Comparison of ENCODE assay signal across 8 cellular contexts in the genomic region with DNA sequence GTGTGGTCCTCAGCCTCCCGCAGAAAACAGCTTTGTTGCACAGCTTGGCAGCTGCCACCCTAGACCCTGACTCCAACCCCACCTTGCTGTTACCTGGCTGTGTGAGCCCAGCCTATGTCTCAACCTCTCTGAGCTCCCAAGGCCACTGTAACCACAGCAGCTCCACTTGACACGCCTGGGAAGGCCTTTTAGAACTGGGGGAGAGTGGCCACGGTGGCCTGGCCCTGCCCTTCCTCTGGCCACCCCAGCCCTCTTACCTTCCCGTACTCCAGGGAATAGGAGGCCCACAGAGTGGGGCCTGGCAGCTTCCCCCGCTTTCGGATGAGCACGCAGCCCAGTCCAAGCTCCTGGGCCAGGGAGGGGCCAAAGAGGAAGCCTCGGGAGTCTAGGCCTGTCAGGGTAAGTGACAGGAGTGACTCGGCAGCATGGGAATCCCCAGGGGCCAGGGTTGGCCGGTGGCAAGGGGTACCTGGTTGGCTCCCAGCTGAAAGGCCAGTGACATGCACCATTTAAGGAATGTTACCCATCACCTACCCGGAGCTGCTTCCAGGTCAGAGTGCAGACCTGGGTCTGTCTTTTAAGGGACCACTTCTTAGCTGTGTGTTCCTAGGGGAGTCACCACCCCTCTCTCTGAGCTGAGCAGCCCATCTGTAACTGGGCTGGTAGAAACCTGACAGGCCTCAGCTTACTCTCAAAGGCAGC.
DNase-seq lines count a peak whose midpoint lies in the region; ATAC-seq and TF ChIP-seq lines count a peak whose summit lies in the region.

No MANE protein-coding gene starts in this region.

- peaks cover 47% of the 10 kb centered on the region for H3K36me3 ChIP-seq in iPS-18a (ENCODE audit: control insufficient read depth, low read depth, low read length)

- H3K27me3 ChIP-seq in HL-60 (ENCODE audit: insufficient read depth, poor library complexity, severe bottlenecking): no peaks in the 10 kb centered on the region
- H3K27me3 ChIP-seq in iPS-18a (ENCODE audit: control insufficient read depth, insufficient read depth, low read length): no peaks in the 10 kb centered on the region

- H3K9ac ChIP-seq in iPS-18a (ENCODE audit: low read length): peak overlapping the region; percentile 93

- H3K4me1 ChIP-seq in iPS-18a (ENCODE audit: control insufficient read depth, low read depth, low read length): peaks cover 7% of the 10 kb centered on the region

- ATAC-seq in stimulated activated naive CD8-positive, alpha-beta T cell treated with anti-CD3 and anti-CD28 coated beads, Interleukin-15, Interleukin-2, amounts not matched to agents 100 U/mL and 50 U/mL, for 24 hours: peak; percentile 21
- no peak for ATAC-seq in HG02852 (IDR thresholded peaks at IDR 0.05; ENCODE audit: unreplicated experiment)

- DNase-seq in AML-193 (lab: John Stamatoyannopoulos, UW) (peak; percentile 35 to 45), HL-60 (ENCODE audit: low read depth in 1 of 2, low spot score in 1 of 2) (peak in 1 of 2 experiments; percentile 68), COLO829 (ENCODE audit: low spot score) (no peak), kidney glomerular epithelial cell (lab: John Stamatoyannopoulos, UW) (no peak)
- peak; percentile 74 to 79 for DNase-seq in activated T-cell treated with anti-CD3 and anti-CD28 coated beads, Interleukin-2, amount 50 U/mL, for 48 hours
- peak; percentile 70 for DNase-seq in stimulated activated naive CD8-positive, alpha-beta T cell treated with anti-CD3 and anti-CD28 coated beads, Interleukin-15, Interleukin-2, amounts not matched to agents 100 U/mL and 50 U/mL, for 24 hours

- H3K9me3 ChIP-seq in iPS-18a (ENCODE audit: control insufficient read depth, low read depth, low read length): no peaks in the 10 kb centered on the region

- H3K27ac ChIP-seq in HL-60 (replicated peaks) (peak overlapping the region; percentile 93), iPS-18a (ENCODE audit: low read length) (no peak overlapping the region)

- no peak for TF ChIP-seq CTCF in HL-60 (IDR thresholded peaks at IDR 0.05; ENCODE audit: insufficient read depth, low read length)

- peak overlapping the region; percentile 63 for H3K4me3 ChIP-seq in HL-60 (replicated peaks; ENCODE audit: insufficient read depth, low read length)
- peak overlapping the region; percentile 87 for H3K4me3 ChIP-seq in iPS-18a (ENCODE audit: low read length)

Comparison
In these comparisons a context has a peak if more than half of its experiments do, and no peak if none do; other contexts are left out.
1. DNase-seq: peak in AML-193 (2 of 2), activated T-cell treated with anti-CD3 and anti-CD28 coated beads, Interleukin-2, amount 50 U/mL, for 48 hours (2 of 2) and stimulated activated naive CD8-positive, alpha-beta T cell treated with anti-CD3 and anti-CD28 coated beads, Interleukin-15, Interleukin-2, amounts not matched to agents 100 U/mL and 50 U/mL, for 24 hours (single experiment); none in COLO829 (single experiment) and kidney glomerular epithelial cell (single experiment).